In genomic region chr1:1080122-1080753, GRCh38 we compare ENCODE assay signal across 8 cellular contexts. TPM values are rescaled to one million over a fixed set of nuclear protein-coding genes. Genes with fewer than 3 reads are reported as not detected.
DNase-seq lines count a peak whose midpoint lies in the region; ATAC-seq and TF ChIP-seq lines count a peak whose summit lies in the region.

No MANE protein-coding gene starts in this region.

- H3K9me3 ChIP-seq in mucosa of stomach (ENCODE audit: control insufficient read depth, low read length), result no peaks in the 10 kb centered on the region
- no peaks in the 10 kb centered on the region for H3K9me3 ChIP-seq in CD4-positive, alpha-beta memory T cell (ENCODE audit: control insufficient read depth in 1 of 2, low read length in 2 of 2)

- CTCF ChIA-PET in CD4-positive, alpha-beta memory T cell (lab: Charles Lee; ENCODE audit: partially characterized antibody), result no interaction called here

- peaks cover 11% of the 10 kb centered on the region for H3K27me3 ChIP-seq in mucosa of stomach (ENCODE audit: control insufficient read depth, insufficient read depth, low read length)
- no peaks in the 10 kb centered on the region for H3K27me3 ChIP-seq in CD4-positive, alpha-beta memory T cell (ENCODE audit: insufficient read depth, low read length)

- in situ Hi-C loops in Caki2 (cut with HindIII; ENCODE audit: low pct_unique_long_range_greater_than_20kb, low sequenced_read_pairs), result no loop called here

- ATAC-seq in GM18873 (IDR thresholded peaks at IDR 0.05; ENCODE audit: low FRiP score, unreplicated experiment), result no peak
- ATAC-seq in HG03280 (IDR thresholded peaks at IDR 0.05; ENCODE audit: unreplicated experiment), result no peak

- no peaks in the 10 kb centered on the region for H3K36me3 ChIP-seq in mucosa of stomach (ENCODE audit: control insufficient read depth, insufficient read depth, low read length)
- no peaks in the 10 kb centered on the region for H3K36me3 ChIP-seq in CD4-positive, alpha-beta memory T cell (ENCODE audit: insufficient read depth, low read length)

- H3K4me1 Mint-ChIP-seq in endothelial cell (ENCODE audit: unreplicated experiment), result no peaks in the 10 kb centered on the region
- peaks cover 0 to 4% (median 2%) of the 10 kb centered on the region in 4 donors for H3K4me1 Mint-ChIP-seq in CD4-positive, alpha-beta memory T cell

- H3K4me3 Mint-ChIP-seq in endothelial cell (ENCODE audit: unreplicated experiment), result no peak overlapping the region
- H3K4me3 Mint-ChIP-seq in CD4-positive, alpha-beta memory T cell, result peak overlapping the region in 1 of 8 donors; percentile 17

- no peaks in the 10 kb centered on the region for H3K36me3 Mint-ChIP-seq in endothelial cell (ENCODE audit: low read depth, unreplicated experiment)
- peaks cover 0 to 3% of the 10 kb centered on the region in 2 donors for H3K36me3 Mint-ChIP-seq in CD4-positive, alpha-beta memory T cell

- H3K9me3 Mint-ChIP-seq in endothelial cell (ENCODE audit: unreplicated experiment), result no peaks in the 10 kb centered on the region
- H3K9me3 Mint-ChIP-seq in CD4-positive, alpha-beta memory T cell, result no peaks in the 10 kb centered on the region

- peak overlapping the region; percentile 17 for H3K4me3 ChIP-seq in HFF-Myc (replicated peaks; ENCODE audit: low read depth, low read length)
- H3K4me3 ChIP-seq in mucosa of stomach (ENCODE audit: low read length), result no peak overlapping the region
- H3K4me3 ChIP-seq in CD4-positive, alpha-beta memory T cell (ENCODE audit: low read length in 2 of 2), result no peak overlapping the region

- peak; percentile 83 for DNase-seq in Caki2 (ENCODE audit: low read depth)
- peak; percentile 24 for DNase-seq in HFF-Myc (ENCODE audit: extremely low read depth, low read depth)
- DNase-seq in SHP77 treated with DMSO at 0.1 percent for 48 hours (lab: John Stamatoyannopoulos, UW), result peak; percentile 12
- peak; percentile 68 for DNase-seq in endothelial cell (ENCODE audit: low spot score)
- DNase-seq in CD4-positive, alpha-beta memory T cell, result no peak

- peak overlapping the region; percentile 29 for H3K9ac ChIP-seq in mucosa of stomach (ENCODE audit: low read length)

- intact Hi-C loops in CD4-positive, alpha-beta memory T cell (cut with micrococcal nuclease), result no loop called here

- POLR2A ChIA-PET in CD4-positive, alpha-beta memory T cell (lab: Charles Lee; ENCODE audit: partially characterized antibody), result no interaction called here

- peaks cover 14% of the 10 kb centered on the region for H3K4me1 ChIP-seq in mucosa of stomach (ENCODE audit: control insufficient read depth, insufficient read depth, low read length)
- peaks cover 10% of the 10 kb centered on the region for H3K4me1 ChIP-seq in CD4-positive, alpha-beta memory T cell (ENCODE audit: insufficient read depth, low read length)

- no peak overlapping the region for H3K27ac Mint-ChIP-seq in endothelial cell (ENCODE audit: unreplicated experiment)
- H3K27ac Mint-ChIP-seq in CD4-positive, alpha-beta memory T cell, result no peak overlapping the region

- H3K27me3 Mint-ChIP-seq in endothelial cell (ENCODE audit: unreplicated experiment), result no peaks in the 10 kb centered on the region
- no peaks in the 10 kb centered on the region for H3K27me3 Mint-ChIP-seq in CD4-positive, alpha-beta memory T cell

- TF ChIP-seq CTCF in HFF-Myc (IDR thresholded peaks at IDR 0.05; ENCODE audit: low read depth, low read length, missing control alignments) (no peak), endothelial cell (IDR thresholded peaks at IDR 0.05; ENCODE audit: unreplicated experiment) (no peak)

- no peak overlapping the region for H3K27ac ChIP-seq in CD4-positive, alpha-beta memory T cell (ENCODE audit: low read depth, low read length)

RNA-seq across cellular contexts. Expression of gene RNF223, which starts 6.1 kb away (rescaled TPM):
- total RNA-seq in Caki2 (2014; rRNA removed; shearing (Covaris generic); ENCODE audit: low replicate concordance), result not detected in 2 replicates
- not detected for total RNA-seq in endothelial cell (ENCODE audit: unreplicated experiment)
- total RNA-seq in CD4-positive, alpha-beta memory T cell, result not detected
- not detected for polyA plus RNA-seq in CD4-positive, alpha-beta memory T cell

RNA-seq across cellular contexts. Expression of gene C1orf159, which starts 35.7 kb away (rescaled TPM):
- total RNA-seq in Caki2 (2014; rRNA removed; shearing (Covaris generic); ENCODE audit: low replicate concordance), result 19.1 and 26.6 TPM in 2 replicates
- total RNA-seq in endothelial cell (ENCODE audit: unreplicated experiment), result 16.6 TPM
- total RNA-seq in CD4-positive, alpha-beta memory T cell, result 10 to 100 TPM; 15.0 to 15.1 TPM
- polyA plus RNA-seq in CD4-positive, alpha-beta memory T cell, result 1 to 10 TPM; 3.8 to 7.9 TPM

Comparison
In these comparisons a context has a peak if more than half of its experiments do, and no peak if none do; other contexts are left out.
1. DNase-seq: peak in Caki2 (single experiment), HFF-Myc (single experiment), SHP77 treated with DMSO at 0.1 percent for 48 hours (single experiment) and endothelial cell (single experiment); none in CD4-positive, alpha-beta memory T cell (0 of 5).